ENCODE assay signal across 12 cellular contexts in the genomic region with DNA sequence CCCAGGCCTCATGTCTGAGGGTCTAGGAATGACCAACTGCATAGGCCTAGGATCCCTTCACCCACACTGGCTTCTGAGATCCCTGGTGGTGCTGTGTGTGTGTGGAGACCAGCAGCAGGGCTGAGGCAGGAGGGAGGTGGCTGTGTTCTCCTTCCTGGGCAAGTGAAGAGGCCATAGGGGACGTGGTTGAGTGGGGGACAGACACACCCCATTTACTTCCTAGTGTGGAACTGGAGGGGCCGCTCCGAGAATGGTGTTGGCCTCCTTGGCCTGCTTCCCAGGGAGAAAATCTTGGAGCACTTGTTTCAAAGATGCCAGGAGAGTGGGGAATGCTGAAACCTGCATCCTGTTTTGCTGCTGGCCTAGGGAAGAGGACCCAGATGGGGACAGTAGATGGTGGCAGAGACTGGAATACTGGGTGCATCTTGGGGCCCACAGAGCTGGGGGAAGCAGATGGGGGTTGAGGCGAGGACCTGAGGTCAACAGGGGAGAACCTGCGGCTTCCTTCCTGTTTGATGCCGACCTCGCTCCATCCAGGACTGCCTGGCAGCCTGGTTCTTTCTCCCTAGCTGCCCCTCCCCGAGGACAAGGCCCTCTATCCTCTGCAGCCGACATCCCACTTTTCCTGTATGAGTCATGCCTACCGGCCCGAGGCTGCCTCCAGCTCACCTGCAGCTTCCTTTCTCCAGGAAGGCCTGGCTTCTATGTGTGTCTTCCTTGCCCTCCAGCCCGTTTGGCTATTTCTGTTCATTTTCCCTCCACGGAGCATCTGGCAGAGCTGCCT. TPM values are rescaled to one million over a fixed set of nuclear protein-coding genes. Genes with fewer than 3 reads are reported as not detected.
DNase-seq lines count a peak whose midpoint lies in the region; ATAC-seq, FAIRE-seq and TF ChIP-seq lines count a peak whose summit lies in the region.
"Had no signal": no experiment of that assay in that cellular context is flagged by ENCODE, and none has a peak within 500 bp of the region (broad histone marks: within the 10 kb centered on the region; RNA-seq: fewer than 3 reads in every experiment).

No MANE protein-coding gene starts in this region.

- no peak overlapping the region; a peak in 1 of 6 replicates for H3K27ac ChIP-seq in A549

- peaks cover 28% of the 10 kb centered on the region for H3K4me1 Mint-ChIP-seq in dendritic cell treated with granulocyte-macrophage colony-stimulating factor and Interleukin-4, amounts not matched to agents 40 ng/mL and 50 ng/mL, for 4 days (ENCODE audit: low read depth)

- ATAC-seq in A549 (peak in 1 of 2 experiments; percentile 18; a peak in 2 of 6 replicates), GM19395 (IDR thresholded peaks at IDR 0.05; ENCODE audit: unreplicated experiment) (no peak)
- ATAC-seq: natural killer cell had no signal

- DNase-seq in A549 (ENCODE audit: low read depth in 1 of 2, low spot score in 1 of 2), result no peak
- peak; percentile 44 for DNase-seq in HTR-8/SVneo (ENCODE audit: insufficient read length, low spot score)
- peak; percentile 53 to 60 for DNase-seq in lung microvascular endothelial cell (ENCODE audit: low read depth in 2 of 2)
- no peak for DNase-seq in activated CD8-positive, alpha-beta memory T cell treated with anti-CD3 and anti-CD28 coated beads, Interleukin-2, amount 50 U/mL, for 48 hours
- DNase-seq in erythroblast (lab: John Stamatoyannopoulos, UW), result no peak
- DNase-seq in DMS153 (lab: John Stamatoyannopoulos, UW), result no peak
- DNase-seq: activated CD4-positive, alpha-beta T cell treated with anti-CD3 and anti-CD28 coated beads, Interleukin-2, amount 50 U/mL, for 48 hours; natural killer cell; NCI-H1092 treated with DMSO at 0.1 percent for 48 hours had no signal

- POLR2A ChIA-PET in A549 (lab: Yijun Ruan, JAX), result no interaction called here

- CTCF ChIA-PET in A549 (lab: Yijun Ruan, JAX), result interaction anchor here (0.7 to 1.5 kb wide), 5 partner anchors 12 to 94 kb away, joined by 3 to 6 read pairs (median 4); no protein-coding TSS in a partner anchor

- H3K9me3 ChIP-seq in A549, result no peaks in the 10 kb centered on the region
- H3K9me3 ChIP-seq: adrenal gland had no signal

- H3K9me3 Mint-ChIP-seq in dendritic cell treated with granulocyte-macrophage colony-stimulating factor and Interleukin-4, amounts not matched to agents 40 ng/mL and 50 ng/mL, for 4 days, result no peaks in the 10 kb centered on the region
- H3K9me3 Mint-ChIP-seq: natural killer cell had no signal

- intact Hi-C loops in dendritic cell treated with granulocyte-macrophage colony-stimulating factor and Interleukin-4, amounts not matched to agents 40 ng/mL and 50 ng/mL, for 4 days (cut with micrococcal nuclease), result no loop called here

- peak overlapping the region; percentile 36 for H3K27ac Mint-ChIP-seq in dendritic cell treated with granulocyte-macrophage colony-stimulating factor and Interleukin-4, amounts not matched to agents 40 ng/mL and 50 ng/mL, for 4 days
- H3K27ac Mint-ChIP-seq: natural killer cell had no signal

- H3K4me3 Mint-ChIP-seq in dendritic cell treated with granulocyte-macrophage colony-stimulating factor and Interleukin-4, amounts not matched to agents 40 ng/mL and 50 ng/mL, for 4 days, result no peak overlapping the region
- H3K4me3 Mint-ChIP-seq: natural killer cell had no signal

- H3K4me2 ChIP-seq in A549, result peak overlapping the region; percentile 17; the same call in 1 of the 3 replicates

- peaks cover 14% of the 10 kb centered on the region; the same call in 2 of the 3 replicates for H3K4me1 ChIP-seq in A549

- H3K36me3 Mint-ChIP-seq in dendritic cell treated with granulocyte-macrophage colony-stimulating factor and Interleukin-4, amounts not matched to agents 40 ng/mL and 50 ng/mL, for 4 days (ENCODE audit: low read depth), result no peaks in the 10 kb centered on the region
- H3K36me3 Mint-ChIP-seq: natural killer cell had no signal

- no peak for TF ChIP-seq POLR2A in A549 (IDR thresholded peaks at IDR 0.05; ENCODE audit: low read length)
- no peak for TF ChIP-seq POLR2A in erythroblast (IDR thresholded peaks at IDR 0.05; ENCODE audit: low read length)

- no peak overlapping the region for H3K4me3 ChIP-seq in A549
- H3K4me3 ChIP-seq: adrenal gland had no signal

- no peaks in the 10 kb centered on the region for H3K27me3 Mint-ChIP-seq in dendritic cell treated with granulocyte-macrophage colony-stimulating factor and Interleukin-4, amounts not matched to agents 40 ng/mL and 50 ng/mL, for 4 days

- no peak for TF ChIP-seq CTCF in A549 (IDR thresholded peaks at IDR 0.05)

- WGBS in A549 (ENCODE audit: missing lambda C conversion rate), result 64% methylated on average over 13 of the region's 13 CpGs

- FAIRE-seq in A549 (lab: Jason Lieb, UNC) (no peak), HTR-8/SVneo (lab: Jason Lieb, UNC) (peak; percentile 77)

- no peak for TF ChIP-seq EP300 in A549 (IDR thresholded peaks at IDR 0.05)

- no peak for TF ChIP-seq RAD21 in A549 (conservative IDR thresholded peaks at IDR 0.05 in 1 of 2, IDR thresholded peaks at IDR 0.05 in 1 of 2)

TF ChIP-seq in A549, 52 proteins besides CTCF, POLR2A, EP300 and RAD21:
- TF ChIP-seq, protein P1, sequence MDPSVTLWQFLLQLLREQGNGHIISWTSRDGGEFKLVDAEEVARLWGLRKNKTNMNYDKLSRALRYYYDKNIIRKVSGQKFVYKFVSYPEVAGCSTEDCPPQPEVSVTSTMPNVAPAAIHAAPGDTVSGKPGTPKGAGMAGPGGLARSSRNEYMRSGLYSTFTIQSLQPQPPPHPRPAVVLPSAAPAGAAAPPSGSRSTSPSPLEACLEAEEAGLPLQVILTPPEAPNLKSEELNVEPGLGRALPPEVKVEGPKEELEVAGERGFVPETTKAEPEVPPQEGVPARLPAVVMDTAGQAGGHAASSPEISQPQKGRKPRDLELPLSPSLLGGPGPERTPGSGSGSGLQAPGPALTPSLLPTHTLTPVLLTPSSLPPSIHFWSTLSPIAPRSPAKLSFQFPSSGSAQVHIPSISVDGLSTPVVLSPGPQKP (IDR thresholded peaks at IDR 0.05; ENCODE audit: low read depth, low read length), result no peak
- TF ChIP-seq HOXB13 (CRISPR knock-in tag; IDR thresholded peaks at IDR 0.05; ENCODE audit: low read depth) (no peak), RARB (CRISPR knock-in tag; IDR thresholded peaks at IDR 0.05) (no peak), GATA3 (IDR thresholded peaks at IDR 0.05; ENCODE audit: borderline replicate concordance) (no peak), MYC (IDR thresholded peaks at IDR 0.05; ENCODE audit: borderline replicate concordance, low read length) (no peak), PHF8 (IDR thresholded peaks at IDR 0.05; ENCODE audit: borderline replicate concordance, low read depth) (no peak), HOXA7 (CRISPR knock-in tag; IDR thresholded peaks at IDR 0.05) (no peak), FOSL2 (IDR thresholded peaks at IDR 0.05) (no peak), FOSL2 (CRISPR knock-in tag; IDR thresholded peaks at IDR 0.05) (peak; percentile 29; the same call in 1 of the 2 replicates)

RNA-seq across cellular contexts. Expression of a gene that starts 19.2 kb away (rescaled TPM):
- polyA plus RNA-seq in A549 (2011; rRNA removed) (4.8 and 5.9 TPM in 2 replicates), A549 (2017; fragmentation: RNase III; extraction: RNeasy Plus Mini Kit Qiagen cat#74134 plus additional on column Dnase treatment) (9.1 to 11.6 TPM (median 10.4 TPM) in 3 replicates)
- polyA plus RNA-seq in A549 (2012; cell fraction: cytosol; rRNA removed), result 16.8 and 21.8 TPM in 2 replicates
- polyA plus RNA-seq in A549 (2012; cell fraction: nucleus; rRNA removed), result 14.3 and 19.8 TPM in 2 replicates
- polyA minus RNA-seq in A549 (2011; rRNA and poly(A)+ RNA removed), result 1.7 and 4.1 TPM in 2 replicates
- total RNA-seq in lung microvascular endothelial cell, result 41.6 and 59.9 TPM in 2 replicates

RNA-seq across cellular contexts. Expression of a gene that starts 19.7 kb away (rescaled TPM):
- polyA plus RNA-seq in A549 (2011; rRNA removed), result 65.6 and 83.4 TPM in 2 replicates
- polyA plus RNA-seq in A549 (2012; cell fraction: cytosol; rRNA removed), result 58.3 and 75.3 TPM in 2 replicates
- polyA plus RNA-seq in A549 (2012; cell fraction: nucleus; rRNA removed), result 193 and 200 TPM in 2 replicates
- 56.3 to 60.6 TPM (median 60.4 TPM) in 3 replicates for polyA plus RNA-seq in A549 (2017; fragmentation: RNase III; extraction: RNeasy Plus Mini Kit Qiagen cat#74134 plus additional on column Dnase treatment)
- 136 and 153 TPM in 2 replicates for polyA minus RNA-seq in A549 (2011; rRNA and poly(A)+ RNA removed)
- total RNA-seq in lung microvascular endothelial cell, result 39.7 and 47.2 TPM in 2 replicates

RNA-seq across cellular contexts. Expression of a gene that starts 54.6 kb away (rescaled TPM):
- polyA plus RNA-seq in A549 (2011; rRNA removed) (0.90 and 1.5 TPM in 2 replicates), A549 (2017; fragmentation: RNase III; extraction: RNeasy Plus Mini Kit Qiagen cat#74134 plus additional on column Dnase treatment) (4.7 to 8.4 TPM (median 5.8 TPM) in 3 replicates)
- 12.2 and 12.7 TPM in 2 replicates for polyA plus RNA-seq in A549 (2012; cell fraction: cytosol; rRNA removed)
- 13.6 and 13.9 TPM in 2 replicates for polyA plus RNA-seq in A549 (2012; cell fraction: nucleus; rRNA removed)
- 0.45 and 1.4 TPM in 2 replicates for polyA minus RNA-seq in A549 (2011; rRNA and poly(A)+ RNA removed)
- total RNA-seq in lung microvascular endothelial cell, result 0.20 and 0.44 TPM in 2 replicates
- total RNA-seq: natural killer cell had no signal

Comparison
In these comparisons a context has a peak if more than half of its experiments do, and no peak if none do; other contexts are left out.
1. DNase-seq: peak in HTR-8/SVneo (single experiment) and lung microvascular endothelial cell (2 of 2); none in A549 (0 of 2), activated CD8-positive, alpha-beta memory T cell treated with anti-CD3 and anti-CD28 coated beads, Interleukin-2, amount 50 U/mL, for 48 hours (single experiment), erythroblast (0 of 2) and DMS153 (single experiment).